10 cellular contexts compared by ENCODE assay signal in the genomic region with DNA sequence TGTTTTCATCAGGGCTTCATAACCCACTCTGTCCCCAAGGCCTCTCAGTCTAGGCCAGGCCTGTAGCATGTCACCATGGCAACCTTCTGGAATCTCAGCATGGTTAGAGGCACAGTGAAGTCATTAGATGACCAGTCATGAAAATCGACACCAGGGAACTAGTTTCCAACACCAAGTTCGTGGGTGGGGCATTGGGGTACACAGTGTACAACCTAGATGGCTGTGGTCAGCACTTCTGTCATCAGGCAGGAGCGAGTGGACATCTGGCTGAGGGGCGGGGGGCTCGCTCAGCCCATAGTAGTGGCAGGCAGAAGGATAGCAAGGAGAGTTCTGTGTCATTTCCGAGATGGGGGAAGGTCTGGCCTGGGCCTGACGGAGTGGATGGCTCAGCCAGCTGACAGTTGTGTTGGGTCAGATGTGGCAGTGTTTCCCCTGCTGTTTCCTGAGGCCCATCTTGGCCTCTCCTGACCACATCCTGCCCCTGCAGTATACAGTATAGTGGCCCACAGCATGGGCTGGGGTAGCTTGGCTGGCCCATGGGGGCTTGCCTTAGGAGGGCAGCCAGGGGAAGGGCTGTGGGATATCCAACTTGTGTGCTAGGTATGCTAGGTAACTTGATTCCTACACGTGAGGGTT.
DNase-seq lines count a peak whose midpoint lies in the region; FAIRE-seq and TF ChIP-seq lines count a peak whose summit lies in the region.
"Had no signal": no experiment of that assay in that cellular context is flagged by ENCODE, and none has a peak within 500 bp of the region (broad histone marks: within the 10 kb centered on the region; RNA-seq: fewer than 3 reads in every experiment).

No MANE protein-coding gene starts in this region.

- no peak overlapping the region for H3K4ac ChIP-seq in mesenchymal stem cell (ENCODE audit: low read depth in 1 of 2, low read length in 2 of 2)

- 49% methylated on average over 8 of the region's 8 CpGs for WGBS in mesenchymal stem cell

- no peaks in the 10 kb centered on the region for H3K36me3 ChIP-seq in astrocyte (ENCODE audit: insufficient read depth, low read length)
- no peaks in the 10 kb centered on the region for H3K36me3 ChIP-seq in mesenchymal stem cell (ENCODE audit: control insufficient read depth in 1 of 2, insufficient read depth in 2 of 2, low read depth in 1 of 2, low read length in 2 of 2)
- H3K36me3 ChIP-seq: SJSA1 had no signal

- no peaks in the 10 kb centered on the region for H3K79me2 ChIP-seq in astrocyte (ENCODE audit: insufficient read depth, low read length)

- peaks cover 30% of the 10 kb centered on the region for H3K4me1 Mint-ChIP-seq in astrocyte (ENCODE audit: low read depth, unreplicated experiment)
- H3K4me1 Mint-ChIP-seq: activated T-helper 17 cell treated with anti-CD3 and anti-CD28 coated beads, Interleukin-2, amount 50 U/mL, for 72 hours had no signal

- H2BK15ac ChIP-seq in mesenchymal stem cell (ENCODE audit: low read depth, poor library complexity, severe bottlenecking) = no peak overlapping the region

- no peak overlapping the region for H2BK120ac ChIP-seq in mesenchymal stem cell (ENCODE audit: low read depth, low read length)

- H3K18ac ChIP-seq in mesenchymal stem cell (ENCODE audit: low read depth in 1 of 2, low read length in 2 of 2) = no peak overlapping the region

- DNase-seq in AG20443 (ENCODE audit: low spot score) = peak; percentile 82
- DNase-seq in HFF-Myc (ENCODE audit: extremely low read depth, low read depth) = peak; percentile 81
- peak; percentile 63 for DNase-seq in astrocyte (ENCODE audit: low read depth)
- DNase-seq in mesenchymal stem cell = peak; percentile 74
- DNase-seq in NCI-H1930 (lab: John Stamatoyannopoulos, UW) = no peak
- DNase-seq in NCI-H774 (lab: John Stamatoyannopoulos, UW) = no peak
- DNase-seq in NCI-H2227 (lab: John Stamatoyannopoulos, UW; ENCODE audit: unreplicated experiment) = no peak
- DNase-seq in SW 1271 (lab: John Stamatoyannopoulos, UW) = no peak

- H3K27ac ChIP-seq in astrocyte (ENCODE audit: low read depth, low read length) (no peak overlapping the region), mesenchymal stem cell (ENCODE audit: low read length, poor library complexity, severe bottlenecking) (no peak overlapping the region)
- H3K27ac ChIP-seq: SJSA1 had no signal

- H3K4me1 ChIP-seq in astrocyte (ENCODE audit: insufficient read depth, low read length) = peaks cover 16% of the 10 kb centered on the region
- H3K4me1 ChIP-seq in mesenchymal stem cell (ENCODE audit: control insufficient read depth, insufficient read depth, low read depth, low read length) = peaks cover 13% of the 10 kb centered on the region

- H3K9ac ChIP-seq in astrocyte (ENCODE audit: low read length) = no peak overlapping the region
- peak overlapping the region; percentile 32 for H3K9ac ChIP-seq in mesenchymal stem cell (ENCODE audit: low read length)

- no peak overlapping the region for H4K91ac ChIP-seq in mesenchymal stem cell (ENCODE audit: low read length)

- peak overlapping the region; percentile 35 for H3K4me3 Mint-ChIP-seq in astrocyte (ENCODE audit: unreplicated experiment)
- H3K4me3 Mint-ChIP-seq: activated T-helper 17 cell treated with anti-CD3 and anti-CD28 coated beads, Interleukin-2, amount 50 U/mL, for 72 hours had no signal

- no peak for FAIRE-seq in astrocyte (lab: Jason Lieb, UNC)

- no peak overlapping the region for H4K8ac ChIP-seq in mesenchymal stem cell (ENCODE audit: low read length)

- peak overlapping the region; percentile 29 for H2AK5ac ChIP-seq in mesenchymal stem cell (ENCODE audit: low read length, severe bottlenecking)

- no peak overlapping the region for H2BK12ac ChIP-seq in mesenchymal stem cell (ENCODE audit: low read length in 2 of 2)

- H3K27me3 ChIP-seq in astrocyte (ENCODE audit: insufficient read depth, low read length) = no peaks in the 10 kb centered on the region
- H3K27me3 ChIP-seq in mesenchymal stem cell (ENCODE audit: control insufficient read depth in 1 of 2, insufficient read depth in 1 of 2, low read length in 2 of 2) = peaks cover 0 to 7% of the 10 kb centered on the region in 2 experiments
- H3K27me3 ChIP-seq: SJSA1 had no signal

- H3K27ac Mint-ChIP-seq in astrocyte (ENCODE audit: unreplicated experiment) = peak overlapping the region; percentile 81
- H3K27ac Mint-ChIP-seq: activated T-helper 17 cell treated with anti-CD3 and anti-CD28 coated beads, Interleukin-2, amount 50 U/mL, for 72 hours had no signal

- H3K9me3 ChIP-seq in astrocyte (ENCODE audit: insufficient read depth, low read depth, low read length) = no peaks in the 10 kb centered on the region
- no peaks in the 10 kb centered on the region for H3K9me3 ChIP-seq in mesenchymal stem cell (ENCODE audit: control insufficient read depth, low read length)
- H3K9me3 ChIP-seq: SJSA1 had no signal

- no peaks in the 10 kb centered on the region for H4K20me1 ChIP-seq in astrocyte (ENCODE audit: insufficient read depth, low read length)

- TF ChIP-seq CTCF in HFF-Myc (IDR thresholded peaks at IDR 0.05; ENCODE audit: low read depth, low read length, missing control alignments) (no peak), astrocyte (IDR thresholded peaks at IDR 0.05; ENCODE audit: insufficient read depth, low read depth, low read length) (no peak)

- peaks cover 3% of the 10 kb centered on the region for H3K27me3 Mint-ChIP-seq in astrocyte (ENCODE audit: low read depth, unreplicated experiment)
- H3K27me3 Mint-ChIP-seq: activated T-helper 17 cell treated with anti-CD3 and anti-CD28 coated beads, Interleukin-2, amount 50 U/mL, for 72 hours had no signal

- no peak overlapping the region for H3K14ac ChIP-seq in mesenchymal stem cell (ENCODE audit: low read length in 2 of 2)

- H2BK5ac ChIP-seq in mesenchymal stem cell (ENCODE audit: low read depth, low read length, poor library complexity, severe bottlenecking) = no peak overlapping the region

- H3K23ac ChIP-seq in mesenchymal stem cell (ENCODE audit: low read length in 2 of 2) = no peak overlapping the region

- no peaks in the 10 kb centered on the region for H3K36me3 Mint-ChIP-seq in astrocyte (ENCODE audit: low read depth, unreplicated experiment)

- H2AFZ ChIP-seq in astrocyte (ENCODE audit: low read depth, low read length) (peak overlapping the region; percentile 36), mesenchymal stem cell (ENCODE audit: low read depth, low read length) (no peak overlapping the region)

- H3K4me2 ChIP-seq in astrocyte (ENCODE audit: low read length) (peak overlapping the region; percentile 34), mesenchymal stem cell (ENCODE audit: low read length, poor library complexity, severe bottlenecking) (no peak overlapping the region)

- H3K4me3 ChIP-seq in HFF-Myc (replicated peaks; ENCODE audit: low read depth, low read length) = no peak overlapping the region
- no peak overlapping the region for H3K4me3 ChIP-seq in astrocyte (ENCODE audit: insufficient read depth, low read depth, low read length)
- no peak overlapping the region for H3K4me3 ChIP-seq in mesenchymal stem cell (ENCODE audit: insufficient read depth in 1 of 2, low read depth in 1 of 2, low read length in 2 of 2)
- H3K4me3 ChIP-seq: SJSA1 had no signal

- H3K9me3 Mint-ChIP-seq in astrocyte (ENCODE audit: unreplicated experiment) = no peaks in the 10 kb centered on the region
- H3K9me3 Mint-ChIP-seq: activated T-helper 17 cell treated with anti-CD3 and anti-CD28 coated beads, Interleukin-2, amount 50 U/mL, for 72 hours had no signal

- no peaks in the 10 kb centered on the region for H3K79me1 ChIP-seq in mesenchymal stem cell (replicated peaks; ENCODE audit: low read length, poor library complexity, severe bottlenecking)

Comparison
In these comparisons a context has a peak if more than half of its experiments do, and no peak if none do; other contexts are left out.
1. DNase-seq: peak in AG20443 (single experiment), HFF-Myc (single experiment), astrocyte (single experiment) and mesenchymal stem cell (single experiment); none in NCI-H1930 (0 of 2), NCI-H774 (single experiment), NCI-H2227 (single experiment) and SW 1271 (0 of 2).